Comparison of ENCODE assay signal across 8 cellular contexts in genomic region chr2:224646242-224646846, GRCh38.
A peak's percentile ranks its signal among the peaks of the same experiment; 100 is the strongest.
DNase-seq lines count a peak whose midpoint lies in the region; ATAC-seq and TF ChIP-seq lines count a peak whose summit lies in the region.

No MANE protein-coding gene starts in this region.

- ATAC-seq in activated CD4-positive, alpha-beta T cell treated with anti-CD3 and anti-CD28 coated beads for 36 hours = peak; percentile 72
- peak; percentile 61 for ATAC-seq in GM21390 (IDR thresholded peaks at IDR 0.05; ENCODE audit: unreplicated experiment)
- no peak for ATAC-seq in body of pancreas
- ATAC-seq in GM19397 (IDR thresholded peaks at IDR 0.05; ENCODE audit: unreplicated experiment) = no peak

- H3K4me3 ChIP-seq in body of pancreas (no peak overlapping the region), mucosa of stomach (ENCODE audit: low read length) (peak overlapping the region; percentile 0)

- H3K27me3 ChIP-seq in body of pancreas = no peaks in the 10 kb centered on the region
- H3K27me3 ChIP-seq in mucosa of stomach (ENCODE audit: control insufficient read depth, insufficient read depth, low read length) = no peaks in the 10 kb centered on the region

- H3K9me3 Mint-ChIP-seq in activated CD4-positive, alpha-beta T cell treated with anti-CD3 and anti-CD28 coated beads for 36 hours (ENCODE audit: low read depth) = no peaks in the 10 kb centered on the region

- no peak overlapping the region for H3K9ac ChIP-seq in mucosa of stomach (ENCODE audit: low read length)

- no peak for TF ChIP-seq POLR2A in body of pancreas (IDR thresholded peaks at IDR 0.05)

- H3K36me3 Mint-ChIP-seq in activated CD4-positive, alpha-beta T cell treated with anti-CD3 and anti-CD28 coated beads for 36 hours (ENCODE audit: low read depth) = no peaks in the 10 kb centered on the region

- H3K27ac Mint-ChIP-seq in activated CD4-positive, alpha-beta T cell treated with anti-CD3 and anti-CD28 coated beads for 36 hours = no peak overlapping the region

- no peaks in the 10 kb centered on the region for H3K4me1 Mint-ChIP-seq in activated CD4-positive, alpha-beta T cell treated with anti-CD3 and anti-CD28 coated beads for 36 hours

- CTCF ChIA-PET in activated CD4-positive, alpha-beta T cell treated with anti-CD3 and anti-CD28 coated beads for 36 hours (lab: Charles Lee) = interaction anchor here (0.5 to 1.9 kb wide), 15 partner anchors 16 to 1013 kb away, joined by 3 to 6 read pairs (median 3); no protein-coding TSS in a partner anchor

- H3K4me1 ChIP-seq in body of pancreas (no peaks in the 10 kb centered on the region), mucosa of stomach (ENCODE audit: control insufficient read depth, insufficient read depth, low read length) (peaks cover 6% of the 10 kb centered on the region)

- H3K27me3 Mint-ChIP-seq in activated CD4-positive, alpha-beta T cell treated with anti-CD3 and anti-CD28 coated beads for 36 hours = no peaks in the 10 kb centered on the region

- H3K27ac ChIP-seq in body of pancreas = no peak overlapping the region

- no peak overlapping the region for H3K4me3 Mint-ChIP-seq in activated CD4-positive, alpha-beta T cell treated with anti-CD3 and anti-CD28 coated beads for 36 hours

- intact Hi-C loops in activated CD4-positive, alpha-beta T cell treated with anti-CD3 and anti-CD28 coated beads for 36 hours (cut with DNase I, micrococcal nuclease) = loop anchor here in 1 of 2 experiments (1.0 kb wide), 1 partner anchor 289 kb away; no protein-coding TSS in a partner anchor
- intact Hi-C loops in body of pancreas (cut with DNase I) = no loop called here

- H3K9me3 ChIP-seq in body of pancreas = no peaks in the 10 kb centered on the region
- no peaks in the 10 kb centered on the region for H3K9me3 ChIP-seq in mucosa of stomach (ENCODE audit: control insufficient read depth, low read length)

- DNase-seq in activated CD4-positive, alpha-beta T cell treated with anti-CD3 and anti-CD28 coated beads for 36 hours = peak; percentile 30
- no peak for DNase-seq in activated CD4-positive, alpha-beta T cell treated with anti-CD3 and anti-CD28 coated beads for 1 hour
- DNase-seq in NCI-H1694 treated with DMSO at 0.1 percent for 48 hours (lab: John Stamatoyannopoulos, UW) (peak; percentile 30), body of pancreas (no peak)
- no peak for DNase-seq in stimulated activated CD4-positive, alpha-beta T cell treated with anti-CD3 and anti-CD28 coated beads, Interleukin-4, amount 100 ng/mL, for 1 hour

- TF ChIP-seq CTCF in body of pancreas (IDR thresholded peaks at IDR 0.05) = peak in 4 of 7 experiments; percentile 9 to 47 (median 40)

- POLR2A ChIA-PET in activated CD4-positive, alpha-beta T cell treated with anti-CD3 and anti-CD28 coated beads for 36 hours (lab: Charles Lee) = interaction anchor here (0.6 kb wide), 1 partner anchor 426 kb away, joined by 4 read pairs; no protein-coding TSS in a partner anchor

- 49 to 52% methylated on average over 9 of the region's 9 CpGs for WGBS in body of pancreas, 2 donors

- H3K36me3 ChIP-seq in body of pancreas (replicated peaks in 1 of 2; ENCODE audit: insufficient read depth in 1 of 2, low read depth in 2 of 2) (no peaks in the 10 kb centered on the region), mucosa of stomach (ENCODE audit: control insufficient read depth, insufficient read depth, low read length) (no peaks in the 10 kb centered on the region)

Comparison
In these comparisons a context has a peak if more than half of its experiments do, and no peak if none do; other contexts are left out.
1. DNase-seq: peak in activated CD4-positive, alpha-beta T cell treated with anti-CD3 and anti-CD28 coated beads for 36 hours (single experiment) and NCI-H1694 treated with DMSO at 0.1 percent for 48 hours (single experiment); none in activated CD4-positive, alpha-beta T cell treated with anti-CD3 and anti-CD28 coated beads for 1 hour (single experiment), body of pancreas (0 of 4) and stimulated activated CD4-positive, alpha-beta T cell treated with anti-CD3 and anti-CD28 coated beads, Interleukin-4, amount 100 ng/mL, for 1 hour (single experiment).
2. ATAC-seq: peak in activated CD4-positive, alpha-beta T cell treated with anti-CD3 and anti-CD28 coated beads for 36 hours (single experiment) and GM21390 (single experiment); none in body of pancreas (single experiment) and GM19397 (single experiment).